8 cellular contexts compared by ENCODE assay signal in the genomic region with DNA sequence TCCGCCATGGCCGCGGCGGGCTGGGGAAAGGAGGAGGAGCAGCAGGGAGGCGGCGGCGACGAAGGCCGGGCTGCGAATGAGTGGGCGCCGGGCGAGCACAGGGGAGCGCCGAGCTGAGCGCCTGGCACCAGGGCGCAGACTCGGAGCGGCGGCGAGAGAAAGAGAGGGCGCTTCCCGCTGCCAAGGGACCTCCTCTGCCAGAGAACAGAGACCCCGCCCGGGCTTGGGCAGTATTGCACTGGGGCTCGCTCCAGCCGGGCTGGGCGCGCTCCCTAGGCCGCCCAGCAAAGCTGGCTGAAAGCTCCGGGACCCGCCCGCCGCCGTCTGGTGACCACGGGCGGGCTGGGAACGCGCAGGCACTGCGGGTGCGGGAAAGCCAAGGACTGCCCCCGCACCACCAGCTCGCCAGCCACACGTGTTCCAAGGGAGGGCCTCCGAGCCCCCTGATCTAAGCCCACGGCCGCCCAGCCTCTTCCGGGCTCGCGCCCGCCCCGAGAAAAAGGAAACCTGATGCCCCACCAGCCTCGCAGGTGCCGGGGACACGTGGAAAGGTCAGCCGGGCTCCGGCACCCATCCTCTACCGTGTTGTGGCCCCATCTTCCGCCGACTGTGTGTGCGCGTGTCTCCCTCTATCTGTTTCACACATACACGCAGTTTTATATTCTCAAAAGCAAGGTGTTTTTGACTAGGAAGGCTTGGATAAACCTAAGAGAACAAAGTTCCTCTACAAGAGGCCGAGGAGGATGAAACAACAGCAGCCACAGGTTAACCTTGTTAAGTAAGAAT. TPM values are rescaled to one million over a fixed set of nuclear protein-coding genes. Genes with fewer than 3 reads are reported as not detected.
DNase-seq lines count a peak whose midpoint lies in the region; ATAC-seq and TF ChIP-seq lines count a peak whose summit lies in the region.

A gene (minus strand): TSS at position 140 of the 786 bp plus-strand sequence. CDS start 132 bp downstream, at position 8.

- peak within 1 kb of the TSS; percentile 83 to 98 (median 92) for H3K4me2 ChIP-seq in BLaER1 treated with 17β-estradiol and CSF1 and Interleukin-3, amounts not matched to agents 10 nM and 100 nM

- TF ChIP-seq CTCF in colonic mucosa (IDR thresholded peaks at IDR 0.05) = peak; percentile 78

- H3K4me3 ChIP-seq in BLaER1 treated with 17β-estradiol and CSF1 and Interleukin-3, amounts not matched to agents 10 nM and 100 nM = peak within 1 kb of the TSS; percentile 95 to 100 (median 99)
- peak within 1 kb of the TSS; percentile 85 for H3K4me3 ChIP-seq in colonic mucosa

- intact Hi-C loops in colonic mucosa (cut with DNase I) = loop anchor here (10.0 kb wide), 1 partner anchor 128 kb away; no protein-coding TSS in a partner anchor

- no peaks in the 10 kb centered on the region for H3K9me3 ChIP-seq in BLaER1 treated with 17β-estradiol and CSF1 and Interleukin-3, amounts not matched to agents 10 nM and 100 nM (replicated peaks in 1 of 11)
- H3K9me3 ChIP-seq in colonic mucosa = no peaks in the 10 kb centered on the region

- H3K4me1 ChIP-seq in BLaER1 treated with 17β-estradiol and CSF1 and Interleukin-3, amounts not matched to agents 10 nM and 100 nM = peaks cover 36 to 45% (median 42%) of the 10 kb centered on the region in 10 experiments
- H3K4me1 ChIP-seq in colonic mucosa = peaks cover 4% of the 10 kb centered on the region

- peaks cover 26 to 45% (median 40%) of the 10 kb centered on the region in 11 experiments; a peak in 21 of 22 replicates for H4K20me1 ChIP-seq in BLaER1 treated with 17β-estradiol and CSF1 and Interleukin-3, amounts not matched to agents 10 nM and 100 nM

- H3K27ac ChIP-seq in BLaER1 treated with 17β-estradiol and CSF1 and Interleukin-3, amounts not matched to agents 10 nM and 100 nM = peak within 1 kb of the TSS; percentile 72 to 97 (median 93)
- H3K27ac ChIP-seq in colonic mucosa = peak within 1 kb of the TSS; percentile 93

- peaks cover 0 to 22% (median 14%) of the 10 kb centered on the region in 11 experiments; a peak in 14 of 22 replicates for H3K36me3 ChIP-seq in BLaER1 treated with 17β-estradiol and CSF1 and Interleukin-3, amounts not matched to agents 10 nM and 100 nM
- H3K36me3 ChIP-seq in colonic mucosa = no peaks in the 10 kb centered on the region

- no peaks in the 10 kb centered on the region for H3K27me3 ChIP-seq in BLaER1 treated with 17β-estradiol and CSF1 and Interleukin-3, amounts not matched to agents 10 nM and 100 nM
- H3K27me3 ChIP-seq in colonic mucosa = no peaks in the 10 kb centered on the region

- peak; percentile 41 for DNase-seq in GM19240 (ENCODE audit: insufficient read length, low spot score)
- peak; percentile 40 for DNase-seq in NCI-H524 treated with DMSO at 0.1 percent for 48 hours (lab: John Stamatoyannopoulos, UW)
- peak; percentile 96 for DNase-seq in activated CD4-positive, alpha-beta T cell treated with anti-CD3 and anti-CD28 coated beads for 48 hours
- peak; percentile 95 for DNase-seq in colonic mucosa
- DNase-seq in left lobe of liver (ENCODE audit: low spot score) = peak; percentile 95
- peak; percentile 89 for DNase-seq in stimulated activated CD4-positive, alpha-beta T cell treated with anti-CD3 and anti-CD28 coated beads, Interleukin-2, amount 100 ng/mL, for 4 hours (ENCODE audit: low read depth)

- peak within 1 kb of the TSS; percentile 87 to 94 (median 92) for H3K9ac ChIP-seq in BLaER1 treated with 17β-estradiol and CSF1 and Interleukin-3, amounts not matched to agents 10 nM and 100 nM
- peak within 1 kb of the TSS; percentile 93 to 100 for H3K9ac ChIP-seq in colonic mucosa (ENCODE audit: low read depth in 2 of 2, low read length in 2 of 2)

- ATAC-seq in HG03460 (IDR thresholded peaks at IDR 0.05; ENCODE audit: unreplicated experiment) (peak; percentile 77), left lobe of liver (peak; percentile 92)

RNA-seq across cellular contexts. Expression of the gene that starts here (rescaled TPM):
- total RNA-seq in colonic mucosa = 10 to 100 TPM; 65.8 to 91.0 TPM
- 8.4 TPM for total RNA-seq in left lobe of liver

Comparison
In these comparisons a context has a peak if more than half of its experiments do, and no peak if none do; other contexts are left out.
1. Peak in every context shown above with its lines: DNase-seq, ATAC-seq, H3K4me3 ChIP-seq and H3K27ac ChIP-seq.
2. DNase-seq: peak in every context shown above with its lines; median percentile 96 in activated CD4-positive, alpha-beta T cell treated with anti-CD3 and anti-CD28 coated beads for 48 hours; 95 in colonic mucosa; 95 in left lobe of liver; 89 in stimulated activated CD4-positive, alpha-beta T cell treated with anti-CD3 and anti-CD28 coated beads, Interleukin-2, amount 100 ng/mL, for 4 hours; 41 in GM19240; 40 in NCI-H524 treated with DMSO at 0.1 percent for 48 hours.